Comparison of ENCODE assay signal across 32 cellular contexts in genomic region chr12:4402996-4403395, GRCh38. TPM values are rescaled to one million over a fixed set of nuclear protein-coding genes. Genes with fewer than 3 reads are reported as not detected.
"Had no signal": no experiment of that assay in that cellular context is flagged by ENCODE, and none has a peak within 500 bp of the region (broad histone marks: within the 10 kb centered on the region; RNA-seq: fewer than 3 reads in every experiment).

No MANE protein-coding gene starts in this region.

- H3K4me3 Mint-ChIP-seq: stimulated activated effector memory CD8-positive, alpha-beta T cell treated with anti-CD3 and anti-CD28 coated beads, Interleukin-12 subunit alpha, Interleukin-12 subunit beta, amount 100 ng/mL, for 72 hours; stimulated activated memory B cell treated with anti-CD40 and anti-IgM and Interleukin-4, amounts not matched to agents 10 μg/mL and 1 μg/mL and 100 μg/mL, for 72 hours; stimulated activated naive B cell treated with anti-CD40 and anti-IgM and Interleukin-4, amounts not matched to agents 10 μg/mL and 1 μg/mL and 100 μg/mL, for 72 hours; stimulated activated naive CD8-positive, alpha-beta T cell treated with anti-CD3 and anti-CD28 coated beads, Interleukin-15, amount 100 ng/mL, for 72 hours; stimulated activated naive CD8-positive, alpha-beta T cell treated with anti-CD3 and anti-CD28 coated beads, Interleukin-15, Interleukin-2, amounts not matched to agents 100 ng/mL and 50 ng/mL, for 24 hours; type B pancreatic cell had no signal

- H3K27ac Mint-ChIP-seq: stimulated activated effector memory CD8-positive, alpha-beta T cell treated with anti-CD3 and anti-CD28 coated beads, Interleukin-12 subunit alpha, Interleukin-12 subunit beta, amount 100 ng/mL, for 72 hours; stimulated activated memory B cell treated with anti-CD40 and anti-IgM and Interleukin-4, amounts not matched to agents 10 μg/mL and 1 μg/mL and 100 μg/mL, for 72 hours; stimulated activated naive B cell treated with anti-CD40 and anti-IgM and Interleukin-4, amounts not matched to agents 10 μg/mL and 1 μg/mL and 100 μg/mL, for 72 hours; stimulated activated naive CD8-positive, alpha-beta T cell treated with anti-CD3 and anti-CD28 coated beads, Interleukin-15, amount 100 ng/mL, for 72 hours; stimulated activated naive CD8-positive, alpha-beta T cell treated with anti-CD3 and anti-CD28 coated beads, Interleukin-15, Interleukin-2, amounts not matched to agents 100 ng/mL and 50 ng/mL, for 24 hours; type B pancreatic cell had no signal

- H3K27ac ChIP-seq: stomach, suprapubic skin, testis, thoracic aorta, thyroid gland, tibial artery, tibial nerve, transverse colon, upper lobe of left lung, upper lobe of right lung, uterus, vagina had no signal

- H3K4me1 Mint-ChIP-seq: stimulated activated effector memory CD8-positive, alpha-beta T cell treated with anti-CD3 and anti-CD28 coated beads, Interleukin-12 subunit alpha, Interleukin-12 subunit beta, amount 100 ng/mL, for 72 hours; stimulated activated naive CD8-positive, alpha-beta T cell treated with anti-CD3 and anti-CD28 coated beads, Interleukin-15, amount 100 ng/mL, for 72 hours had no signal

- H3K9me3 Mint-ChIP-seq: stimulated activated effector memory CD8-positive, alpha-beta T cell treated with anti-CD3 and anti-CD28 coated beads, Interleukin-12 subunit alpha, Interleukin-12 subunit beta, amount 100 ng/mL, for 72 hours; stimulated activated memory B cell treated with anti-CD40 and anti-IgM and Interleukin-4, amounts not matched to agents 10 μg/mL and 1 μg/mL and 100 μg/mL, for 72 hours; stimulated activated naive CD8-positive, alpha-beta T cell treated with anti-CD3 and anti-CD28 coated beads, Interleukin-15, amount 100 ng/mL, for 72 hours; stimulated activated naive CD8-positive, alpha-beta T cell treated with anti-CD3 and anti-CD28 coated beads, Interleukin-15, Interleukin-2, amounts not matched to agents 100 ng/mL and 50 ng/mL, for 24 hours had no signal

- H3K4me3 ChIP-seq: stomach, suprapubic skin, testis, thoracic aorta, thyroid gland, tibial artery, tibial nerve, transverse colon, upper lobe of left lung, upper lobe of right lung, uterus, vagina had no signal

- H3K36me3 Mint-ChIP-seq: stimulated activated effector memory CD8-positive, alpha-beta T cell treated with anti-CD3 and anti-CD28 coated beads, Interleukin-12 subunit alpha, Interleukin-12 subunit beta, amount 100 ng/mL, for 72 hours; stimulated activated memory B cell treated with anti-CD40 and anti-IgM and Interleukin-4, amounts not matched to agents 10 μg/mL and 1 μg/mL and 100 μg/mL, for 72 hours; stimulated activated naive B cell treated with anti-CD40 and anti-IgM and Interleukin-4, amounts not matched to agents 10 μg/mL and 1 μg/mL and 100 μg/mL, for 72 hours; type B pancreatic cell had no signal

- DNase-seq: stimulated activated CD4-positive, alpha-beta T cell treated with anti-CD3 and anti-CD28 coated beads, Interleukin-2, amount 100 ng/mL, for 48 hours; stimulated activated CD4-positive, alpha-beta T cell treated with anti-CD3 and anti-CD28 coated beads, Interleukin-4, amount 100 ng/mL, for 1 hour; stimulated activated CD4-positive, alpha-beta T cell treated with anti-CD3 and anti-CD28 coated beads, Interleukin-4, amount 100 ng/mL, for 24 hours; stimulated activated CD4-positive, alpha-beta T cell treated with anti-CD3 and anti-CD28 coated beads, Interleukin-4, amount 100 ng/mL, for 4 hours; stimulated activated CD8-positive, alpha-beta memory T cell treated with anti-CD3 and anti-CD28 coated beads, Interleukin-4, amount 100 ng/mL, for 48 hours; stimulated activated naive B cell treated with anti-CD40 and anti-IgM and Interleukin-4, amounts not matched to agents 10 μg/mL and 1 μg/mL and 100 μg/mL, for 72 hours; stimulated activated naive CD4-positive, alpha-beta T cell; stimulated activated naive CD4-positive, alpha-beta T cell treated with Interleukin-2 at 50 U/mL for 16 hours; stimulated activated naive CD8-positive, alpha-beta T cell treated with anti-CD3 and anti-CD28 coated beads, Interleukin-15, amount 100 ng/mL, for 72 hours; stimulated activated naive CD8-positive, alpha-beta T cell treated with anti-CD3 and anti-CD28 coated beads, Interleukin-15, Interleukin-2, amounts not matched to agents 100 U/mL and 50 U/mL, for 24 hours; stomach; substantia nigra; testis; thyroid gland; tibial artery; transverse colon; trophoblast cell; upper lobe of left lung; upper lobe of right lung; uterus had no signal

RNA-seq across cellular contexts. Expression of gene FGF23, which starts 23.5 kb away (rescaled TPM):
- total RNA-seq: stomach, suprapubic skin, temporal lobe, testis, thoracic aorta, thyroid gland, tibial nerve, transverse colon, upper lobe of left lung, upper lobe of right lung, ureter, urinary bladder, uterus, vagina had no signal

RNA-seq across cellular contexts. Expression of gene FGF6, which starts 42.6 kb away (rescaled TPM):
- total RNA-seq: stomach, subcutaneous adipose tissue, suprapubic skin, temporal lobe, testis, thoracic aorta, thyroid gland, tibial nerve, transverse colon, upper lobe of left lung, upper lobe of right lung, ureter, uterus, vagina had no signal
